Comparison of ENCODE assay signal across 8 cellular contexts in the genomic region with DNA sequence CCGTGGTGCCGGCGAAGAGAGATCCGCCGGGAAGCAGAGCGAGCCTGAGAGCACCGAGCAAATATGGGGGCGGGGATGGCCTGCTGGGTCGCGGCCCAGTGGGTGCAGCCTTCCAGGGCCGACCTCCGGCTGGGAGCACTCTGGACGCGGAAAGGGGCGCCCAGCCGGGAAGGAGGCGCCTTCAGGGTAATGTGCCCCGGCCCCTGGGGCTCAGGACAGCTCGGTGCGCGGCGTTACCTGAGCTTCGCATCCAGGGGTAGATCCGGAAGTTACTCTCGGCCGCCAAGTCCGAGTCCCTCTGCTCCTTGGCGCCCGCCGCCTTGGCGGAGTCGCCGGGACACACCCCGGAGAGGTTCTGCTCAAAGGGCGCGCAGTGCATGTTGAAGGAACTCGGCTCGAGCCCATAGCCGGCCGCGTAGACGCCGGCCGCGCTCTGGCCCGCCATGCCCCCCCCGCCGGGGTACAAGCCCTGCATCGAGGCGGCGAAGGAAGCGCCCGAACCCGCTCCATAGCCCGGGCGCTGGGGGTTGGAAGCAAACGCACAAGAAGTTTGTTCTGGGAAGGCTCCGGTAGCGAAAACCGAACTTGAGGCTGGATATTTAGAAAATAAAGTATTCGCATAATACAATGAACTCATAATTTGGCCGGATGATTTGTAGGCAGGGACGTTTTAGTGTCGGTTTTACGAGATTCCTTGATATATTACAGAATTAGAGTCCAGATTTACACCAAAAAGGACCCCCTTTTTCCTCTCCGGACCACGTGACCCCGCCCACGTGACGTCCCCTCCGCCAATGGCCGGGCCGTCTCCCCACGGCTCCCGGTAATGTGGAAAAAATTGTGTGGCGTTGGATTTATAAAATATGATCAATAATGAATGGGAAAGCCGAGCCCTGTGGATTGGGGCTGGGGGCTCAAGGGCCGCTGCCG. TPM values are rescaled to one million over a fixed set of nuclear protein-coding genes. Genes with fewer than 3 reads are reported as not detected.
DNase-seq lines count a peak whose midpoint lies in the region; ATAC-seq and TF ChIP-seq lines count a peak whose summit lies in the region.

A gene (minus strand): TSS at position 736 of the 930 bp plus-strand sequence. CDS start 99 bp downstream, at position 637.

- POLR2A ChIA-PET in CD8-positive, alpha-beta memory T cell (lab: Charles Lee): interaction anchor here (0.6 kb wide), 1 partner anchor 14 kb away, joined by 3 read pairs; no protein-coding TSS in a partner anchor

- CTCF ChIA-PET in CD8-positive, alpha-beta memory T cell (lab: Charles Lee): interaction anchor here (1.0 to 2.1 kb wide), 4 partner anchors 9 to 348 kb away, joined by 3 to 8 read pairs (median 6); a partner anchor contains a TSS

- H3K27me3 ChIP-seq in CD8-positive, alpha-beta memory T cell (ENCODE audit: insufficient read depth, low read length, poor library complexity, severe bottlenecking): peaks cover 46% of the 10 kb centered on the region
- H3K27me3 ChIP-seq in spleen (replicated peaks in 1 of 7): peaks cover 4 to 100% (median 80%) of the 10 kb centered on the region in 7 donors

- no peak for TF ChIP-seq CTCF in HFF-Myc (IDR thresholded peaks at IDR 0.05; ENCODE audit: low read depth, low read length, missing control alignments)
- no peak for TF ChIP-seq CTCF in spleen (IDR thresholded peaks at IDR 0.05 in 8 of 11, conservative IDR thresholded peaks at IDR 0.05 in 3 of 11)

- H3K4me3 ChIP-seq in CD8-positive, alpha-beta memory T cell (ENCODE audit: low read length): peak within 1 kb of the TSS; percentile 90
- H3K4me3 ChIP-seq in HFF-Myc (replicated peaks; ENCODE audit: low read depth, low read length): peak within 1 kb of the TSS; percentile 30
- H3K4me3 ChIP-seq in spleen: peak within 1 kb of the TSS; percentile 45 to 85 (median 66)

- peaks cover 73 to 79% of the 10 kb centered on the region in 2 donors for H3K27me3 Mint-ChIP-seq in CD8-positive, alpha-beta memory T cell
- peaks cover 74% of the 10 kb centered on the region for H3K27me3 Mint-ChIP-seq in activated naive CD8-positive, alpha-beta T cell treated with anti-CD3 and anti-CD28 coated beads, Interleukin-2, amount 50 U/mL, for 24 hours
- H3K27me3 Mint-ChIP-seq in immature natural killer cell (ENCODE audit: low read depth in 3 of 3): peaks cover 34 to 41% (median 35%) of the 10 kb centered on the region in 3 donors

- 0 to 1% (median 1%) methylated on average over 33 to 79 of the region's 79 CpGs for WGBS in spleen, 5 donors

- H3K27ac ChIP-seq in CD8-positive, alpha-beta memory T cell (ENCODE audit: low read depth, low read length): peak within 1 kb of the TSS; percentile 57
- peak within 1 kb of the TSS in 7 of 8 donors; percentile 38 to 80 (median 65) for H3K27ac ChIP-seq in spleen

- intact Hi-C loops in spleen (cut with DNase I; ENCODE audit: low total_unique reads): loop anchor here (10.0 kb wide), 1 partner anchor 456 kb away; no protein-coding TSS in a partner anchor

- no peak for TF ChIP-seq POLR2A in spleen (IDR thresholded peaks at IDR 0.05)

- H3K4me1 Mint-ChIP-seq in CD8-positive, alpha-beta memory T cell: peaks cover 32 to 53% (median 46%) of the 10 kb centered on the region in 3 donors
- peaks cover 39% of the 10 kb centered on the region for H3K4me1 Mint-ChIP-seq in activated naive CD8-positive, alpha-beta T cell treated with anti-CD3 and anti-CD28 coated beads, Interleukin-2, amount 50 U/mL, for 24 hours
- peaks cover 35 to 49% of the 10 kb centered on the region in 2 donors for H3K4me1 Mint-ChIP-seq in immature natural killer cell

- H3K36me3 Mint-ChIP-seq in CD8-positive, alpha-beta memory T cell: peaks cover 0 to 6% (median 0%) of the 10 kb centered on the region in 3 donors
- no peaks in the 10 kb centered on the region for H3K36me3 Mint-ChIP-seq in activated naive CD8-positive, alpha-beta T cell treated with anti-CD3 and anti-CD28 coated beads, Interleukin-2, amount 50 U/mL, for 24 hours (ENCODE audit: low read depth)
- no peaks in the 10 kb centered on the region for H3K36me3 Mint-ChIP-seq in immature natural killer cell

- DNase-seq in CD8-positive, alpha-beta memory T cell: peak; percentile 41 to 72 (median 68)
- DNase-seq in HFF-Myc (ENCODE audit: extremely low read depth, low read depth): no peak
- DNase-seq in RPMI8226: peak; percentile 67
- DNase-seq in activated naive CD8-positive, alpha-beta T cell treated with anti-CD3 and anti-CD28 coated beads, Interleukin-2, amount 50 U/mL, for 24 hours: peak; percentile 81
- peak; percentile 62 to 64 (median 64) for DNase-seq in immature natural killer cell
- DNase-seq in spleen: peak; percentile 85

- peak within 1 kb of the TSS in 6 of 8 donors; percentile 63 to 85 (median 71) for H3K27ac Mint-ChIP-seq in CD8-positive, alpha-beta memory T cell
- peak within 1 kb of the TSS; percentile 88 for H3K27ac Mint-ChIP-seq in activated naive CD8-positive, alpha-beta T cell treated with anti-CD3 and anti-CD28 coated beads, Interleukin-2, amount 50 U/mL, for 24 hours
- peak within 1 kb of the TSS in 5 of 6 donors; percentile 17 to 86 (median 73) for H3K27ac Mint-ChIP-seq in immature natural killer cell

- H3K4me1 ChIP-seq in CD8-positive, alpha-beta memory T cell (ENCODE audit: insufficient read depth, low read length): peaks cover 48% of the 10 kb centered on the region
- H3K4me1 ChIP-seq in spleen: peaks cover 14 to 59% (median 49%) of the 10 kb centered on the region in 6 donors

- no peaks in the 10 kb centered on the region for H3K9me3 ChIP-seq in CD8-positive, alpha-beta memory T cell (ENCODE audit: low read length)
- H3K9me3 ChIP-seq in spleen: no peaks in the 10 kb centered on the region

- peak within 1 kb of the TSS; percentile 91 to 98 (median 95) for H3K4me3 Mint-ChIP-seq in CD8-positive, alpha-beta memory T cell
- H3K4me3 Mint-ChIP-seq in activated naive CD8-positive, alpha-beta T cell treated with anti-CD3 and anti-CD28 coated beads, Interleukin-2, amount 50 U/mL, for 24 hours: peak within 1 kb of the TSS; percentile 91
- peak within 1 kb of the TSS; percentile 94 to 100 (median 98) for H3K4me3 Mint-ChIP-seq in immature natural killer cell

- peak; percentile 40 for ATAC-seq in activated naive CD8-positive, alpha-beta T cell treated with anti-CD3 and anti-CD28 coated beads, Interleukin-2, amount 50 U/mL, for 24 hours
- ATAC-seq in GM18909 (IDR thresholded peaks at IDR 0.05; ENCODE audit: poor library complexity, unreplicated experiment): no peak
- no peak for ATAC-seq in GM21737 (IDR thresholded peaks at IDR 0.05; ENCODE audit: unreplicated experiment)

- peaks cover 0 to 4% (median 0%) of the 10 kb centered on the region in 5 donors for H3K9me3 Mint-ChIP-seq in CD8-positive, alpha-beta memory T cell
- H3K9me3 Mint-ChIP-seq in activated naive CD8-positive, alpha-beta T cell treated with anti-CD3 and anti-CD28 coated beads, Interleukin-2, amount 50 U/mL, for 24 hours: no peaks in the 10 kb centered on the region
- H3K9me3 Mint-ChIP-seq in immature natural killer cell: no peaks in the 10 kb centered on the region

- H3K36me3 ChIP-seq in CD8-positive, alpha-beta memory T cell (ENCODE audit: insufficient read depth, low read length): no peaks in the 10 kb centered on the region
- H3K36me3 ChIP-seq in spleen: no peaks in the 10 kb centered on the region

RNA-seq across cellular contexts. Expression of the gene that starts here (rescaled TPM):
- under 1 TPM; 0.89 to 0.96 TPM for total RNA-seq in CD8-positive, alpha-beta memory T cell
- polyA plus RNA-seq in CD8-positive, alpha-beta memory T cell: 0.87 TPM
- 1 to 10 TPM in 2 of 3 donors, under 1 TPM in 1; 0.39 to 1.8 (median 1.5) TPM for polyA plus RNA-seq in immature natural killer cell
- total RNA-seq in spleen: 1 to 10 TPM; 1.3 to 3.5 (median 2.7) TPM
- polyA plus RNA-seq in spleen: 1 to 10 TPM; 3.2 to 7.5 (median 3.3) TPM

Comparison
In these comparisons a context has a peak if more than half of its experiments do, and no peak if none do; other contexts are left out.
1. Peak in DNase-seq, H3K4me3 ChIP-seq and H3K27ac ChIP-seq in CD8-positive, alpha-beta memory T cell; RNA of the gene not detected or under 1 TPM.
2. H3K4me3 ChIP-seq: peak in every context shown above with its lines; median percentile 90 in CD8-positive, alpha-beta memory T cell; 66 in spleen; 30 in HFF-Myc.